Comparison of ENCODE assay signal across 1 cellular context in the genomic region with DNA sequence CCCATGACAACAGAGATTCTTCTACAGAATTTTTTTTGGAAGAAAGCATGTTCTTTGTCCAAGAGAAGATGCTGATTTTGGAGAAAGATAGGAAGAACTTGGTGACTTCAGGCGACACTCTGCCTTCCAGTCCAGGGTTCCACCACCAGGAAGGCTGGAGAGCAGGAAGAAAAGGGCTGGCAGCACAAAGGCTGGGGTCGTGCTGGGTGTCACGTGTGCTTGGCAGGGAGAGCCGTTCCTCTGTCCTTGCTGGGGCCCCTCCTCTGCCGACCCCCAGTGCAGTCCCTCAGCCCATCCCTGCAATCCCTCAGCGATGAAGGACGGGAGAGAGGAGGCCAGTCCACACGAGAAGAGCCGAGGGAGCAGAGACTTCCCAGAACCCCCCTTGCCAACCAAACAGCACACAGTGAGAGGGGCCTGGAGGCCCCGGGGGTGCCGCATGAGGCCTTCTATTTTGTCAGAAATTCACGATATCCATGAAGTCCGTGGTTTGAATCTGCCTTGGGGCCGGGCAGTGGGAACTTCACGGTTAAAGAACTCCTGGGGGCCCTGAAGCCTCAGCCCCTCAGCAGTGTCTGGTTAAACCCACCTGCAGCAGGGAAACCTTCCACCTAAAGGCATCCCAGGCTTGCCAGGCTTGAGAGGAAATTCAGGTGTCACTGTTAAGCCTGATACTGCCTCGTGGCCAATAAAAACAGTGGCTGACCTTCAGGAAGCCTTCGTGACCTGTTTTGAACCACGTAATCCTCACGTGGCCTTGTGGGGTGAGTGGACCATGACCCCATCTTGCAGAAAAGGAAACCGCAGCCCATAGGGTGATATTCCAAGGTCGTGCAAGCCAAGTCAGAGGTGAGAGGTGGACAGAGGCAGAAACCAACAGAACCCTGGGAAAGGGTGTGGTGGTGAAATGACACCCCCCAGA.
A peak's percentile ranks its signal among the peaks of the same experiment; 100 is the strongest.
TF ChIP-seq lines count a peak whose summit lies in the region.

No MANE protein-coding gene starts in this region.

TF ChIP-seq in HepG2, 621 proteins besides CTCF, POLR2A, EP300 and RAD21 (continued from another document):
- no peak for TF ChIP-seq UBTF (CRISPR knock-in tag; IDR thresholded peaks at IDR 0.05)
- no peak for TF ChIP-seq ZNF367 (CRISPR knock-in tag; IDR thresholded peaks at IDR 0.05; ENCODE audit: borderline replicate concordance)
- TF ChIP-seq ATRX (CRISPR knock-in tag; IDR thresholded peaks at IDR 0.05; ENCODE audit: borderline replicate concordance): no peak
- no peak for TF ChIP-seq KDM1A (CRISPR knock-in tag; IDR thresholded peaks at IDR 0.05)
- no peak for TF ChIP-seq TBP (CRISPR knock-in tag; IDR thresholded peaks at IDR 0.05)
- peak; percentile 91 for TF ChIP-seq RXRB (CRISPR knock-in tag; IDR thresholded peaks at IDR 0.05; ENCODE audit: borderline replicate concordance)
- TF ChIP-seq TBX2 (CRISPR knock-in tag; IDR thresholded peaks at IDR 0.05; ENCODE audit: borderline replicate concordance): peak; percentile 91
- TF ChIP-seq CHCHD3 (CRISPR knock-in tag; IDR thresholded peaks at IDR 0.05): no peak
- TF ChIP-seq ATF5 (CRISPR knock-in tag; IDR thresholded peaks at IDR 0.05; ENCODE audit: low read depth): no peak
- peak; percentile 50; the same call in 1 of the 2 replicates for TF ChIP-seq ZBTB43 (CRISPR knock-in tag; conservative IDR thresholded peaks at IDR 0.05)
- 0 out of 2 replicates have a peak, but pooled peaks have one; percentile 40 for TF ChIP-seq PHF21A (CRISPR knock-in tag; IDR thresholded peaks at IDR 0.05)
- TF ChIP-seq MEF2D (CRISPR knock-in tag; IDR thresholded peaks at IDR 0.05): peak; percentile 91
- TF ChIP-seq, protein P1, sequence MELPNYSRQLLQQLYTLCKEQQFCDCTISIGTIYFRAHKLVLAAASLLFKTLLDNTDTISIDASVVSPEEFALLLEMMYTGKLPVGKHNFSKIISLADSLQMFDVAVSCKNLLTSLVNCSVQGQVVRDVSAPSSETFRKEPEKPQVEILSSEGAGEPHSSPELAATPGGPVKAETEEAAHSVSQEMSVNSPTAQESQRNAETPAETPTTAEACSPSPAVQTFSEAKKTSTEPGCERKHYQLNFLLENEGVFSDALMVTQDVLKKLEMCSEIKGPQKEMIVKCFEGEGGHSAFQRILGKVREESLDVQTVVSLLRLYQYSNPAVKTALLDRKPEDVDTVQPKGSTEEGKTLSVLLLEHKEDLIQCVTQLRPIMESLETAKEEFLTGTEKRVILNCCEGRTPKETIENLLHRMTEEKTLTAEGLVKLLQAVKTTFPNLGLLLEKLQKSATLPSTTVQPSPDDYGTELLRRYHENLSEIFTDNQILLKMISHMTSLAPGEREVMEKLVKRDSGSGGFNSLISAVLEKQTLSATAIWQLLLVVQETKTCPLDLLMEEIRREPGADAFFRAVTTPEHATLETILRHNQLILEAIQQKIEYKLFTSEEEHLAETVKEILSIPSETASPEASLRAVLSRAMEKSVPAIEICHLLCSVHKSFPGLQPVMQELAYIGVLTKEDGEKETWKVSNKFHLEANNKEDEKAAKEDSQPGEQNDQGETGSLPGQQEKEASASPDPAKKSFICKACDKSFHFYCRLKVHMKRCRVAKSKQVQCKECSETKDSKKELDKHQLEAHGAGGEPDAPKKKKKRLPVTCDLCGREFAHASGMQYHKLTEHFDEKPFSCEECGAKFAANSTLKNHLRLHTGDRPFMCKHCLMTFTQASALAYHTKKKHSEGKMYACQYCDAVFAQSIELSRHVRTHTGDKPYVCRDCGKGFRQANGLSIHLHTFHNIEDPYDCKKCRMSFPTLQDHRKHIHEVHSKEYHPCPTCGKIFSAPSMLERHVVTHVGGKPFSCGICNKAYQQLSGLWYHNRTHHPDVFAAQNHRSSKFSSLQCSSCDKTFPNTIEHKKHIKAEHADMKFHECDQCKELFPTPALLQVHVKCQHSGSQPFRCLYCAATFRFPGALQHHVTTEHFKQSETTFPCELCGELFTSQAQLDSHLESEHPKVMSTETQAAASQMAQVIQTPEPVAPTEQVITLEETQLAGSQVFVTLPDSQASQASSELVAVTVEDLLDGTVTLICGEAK (IDR thresholded peaks at IDR 0.05): no peak
- TF ChIP-seq, protein P1 (CRISPR knock-in tag; IDR thresholded peaks at IDR 0.05): peak; percentile 64; the same call in 1 of the 2 replicates
- no peak for TF ChIP-seq MBD4 (IDR thresholded peaks at IDR 0.05; ENCODE audit: borderline replicate concordance, low read length)
- peak; percentile 61; the same call in 1 of the 2 replicates for TF ChIP-seq HES4 (CRISPR knock-in tag; IDR thresholded peaks at IDR 0.05; ENCODE audit: borderline replicate concordance)
